In genomic region chr6:153231048-153231635, GRCh38 we compare ENCODE assay signal across 9 cellular contexts.
DNase-seq lines count a peak whose midpoint lies in the region; ATAC-seq and TF ChIP-seq lines count a peak whose summit lies in the region.
"Had no signal": no experiment of that assay in that cellular context is flagged by ENCODE, and none has a peak within 500 bp of the region (broad histone marks: within the 10 kb centered on the region; RNA-seq: fewer than 3 reads in every experiment).

No MANE protein-coding gene starts in this region.

- H3K4me2 ChIP-seq in hepatocyte (no peak overlapping the region), smooth muscle cell (no peak overlapping the region)

- H3K27me3 ChIP-seq in adipocyte (replicated peaks; ENCODE audit: control insufficient read depth, insufficient read depth, low read length) (no peaks in the 10 kb centered on the region), hepatocyte (no peaks in the 10 kb centered on the region), smooth muscle cell (ENCODE audit: low read depth) (no peaks in the 10 kb centered on the region)

- peak; percentile 64 for ATAC-seq in GM21360 (IDR thresholded peaks at IDR 0.05; ENCODE audit: unreplicated experiment)
- no peak for ATAC-seq in GM18517 (IDR thresholded peaks at IDR 0.05; ENCODE audit: unreplicated experiment)
- ATAC-seq: T-cell had no signal

- H3K9me3 ChIP-seq in adipocyte (ENCODE audit: control insufficient read depth, low read length) (no peaks in the 10 kb centered on the region), hepatocyte (ENCODE audit: low read depth) (no peaks in the 10 kb centered on the region), smooth muscle cell (replicated peaks; ENCODE audit: low read depth) (no peaks in the 10 kb centered on the region)

- H3K9ac ChIP-seq in adipocyte (ENCODE audit: low read length) = no peak overlapping the region
- no peak overlapping the region for H3K9ac ChIP-seq in smooth muscle cell (ENCODE audit: low read depth)

- DNase-seq in D341Med (ENCODE audit: low spot score) (peak; percentile 66), NCI-H128 (lab: John Stamatoyannopoulos, UW; ENCODE audit: unreplicated experiment) (peak; percentile 40), adipocyte (ENCODE audit: low read depth) (peak; percentile 50), hepatocyte (ENCODE audit: low spot score) (peak; percentile 73), smooth muscle cell (lab: John Stamatoyannopoulos, UW; ENCODE audit: unreplicated experiment) (no peak), NCI-H1105 treated with DMSO at 0.1 percent for 48 hours (lab: John Stamatoyannopoulos, UW) (no peak)

- no peak overlapping the region for H3K27ac ChIP-seq in hepatocyte
- H3K27ac ChIP-seq in smooth muscle cell (ENCODE audit: low read depth) = no peak overlapping the region

- H2AFZ ChIP-seq in hepatocyte = no peak overlapping the region
- H2AFZ ChIP-seq in smooth muscle cell (ENCODE audit: low read depth) = no peak overlapping the region

- H4K20me1 ChIP-seq in hepatocyte (ENCODE audit: insufficient read depth, poor library complexity, severe bottlenecking) (no peaks in the 10 kb centered on the region), smooth muscle cell (ENCODE audit: low read depth) (no peaks in the 10 kb centered on the region)

- H3K36me3 ChIP-seq in adipocyte (ENCODE audit: control insufficient read depth, insufficient read depth, low read length, severe bottlenecking) = no peaks in the 10 kb centered on the region
- H3K36me3 ChIP-seq in hepatocyte (replicated peaks; ENCODE audit: insufficient read depth, low read depth) = no peaks in the 10 kb centered on the region
- H3K36me3 ChIP-seq in smooth muscle cell (ENCODE audit: low read depth) = no peaks in the 10 kb centered on the region

- 7% methylated on average over 12 of the region's 12 CpGs for WGBS in hepatocyte (ENCODE audit: low lambda C conversion rate, missing lambda C conversion rate)
- 14% methylated on average over 12 of the region's 12 CpGs for WGBS in smooth muscle cell (ENCODE audit: low lambda C conversion rate)

- H3K4me1 ChIP-seq in adipocyte (ENCODE audit: control insufficient read depth, insufficient read depth, low read length) = no peaks in the 10 kb centered on the region
- H3K4me1 ChIP-seq in hepatocyte (ENCODE audit: insufficient read depth) = no peaks in the 10 kb centered on the region
- no peaks in the 10 kb centered on the region for H3K4me1 ChIP-seq in smooth muscle cell (ENCODE audit: low read depth)

- H3K79me2 ChIP-seq in hepatocyte (no peaks in the 10 kb centered on the region), smooth muscle cell (ENCODE audit: low read depth) (no peaks in the 10 kb centered on the region)

- no peaks in the 10 kb centered on the region for H3F3A ChIP-seq in smooth muscle cell (ENCODE audit: low read depth)

- TF ChIP-seq CTCF in hepatocyte (IDR thresholded peaks at IDR 0.05; ENCODE audit: poor library complexity) (peak; percentile 97), smooth muscle cell (IDR thresholded peaks at IDR 0.05; ENCODE audit: borderline replicate concordance, insufficient read depth, poor library complexity, severe bottlenecking) (peak; percentile 96)

- no peaks in the 10 kb centered on the region for H3K9me2 ChIP-seq in hepatocyte (replicated peaks; ENCODE audit: insufficient read depth)

- no peak overlapping the region for H3K4me3 ChIP-seq in adipocyte (ENCODE audit: low read length)
- no peak overlapping the region for H3K4me3 ChIP-seq in hepatocyte
- H3K4me3 ChIP-seq in smooth muscle cell = no peak overlapping the region

Comparison
In these comparisons a context has a peak if more than half of its experiments do, and no peak if none do; other contexts are left out.
1. DNase-seq: peak in D341Med (single experiment), NCI-H128 (single experiment), adipocyte (single experiment) and hepatocyte (single experiment); none in smooth muscle cell (single experiment) and NCI-H1105 treated with DMSO at 0.1 percent for 48 hours (single experiment).